ENCODE assay signal across 8 cellular contexts in genomic region chr11:110430267-110431211, GRCh38. TPM values are rescaled to one million over a fixed set of nuclear protein-coding genes. Genes with fewer than 3 reads are reported as not detected.
DNase-seq lines count a peak whose midpoint lies in the region; ATAC-seq and TF ChIP-seq lines count a peak whose summit lies in the region.

No MANE protein-coding gene starts in this region.

- H3K27ac ChIP-seq in BLaER1: peak overlapping the region; percentile 99
- peak overlapping the region; percentile 51 for H3K27ac ChIP-seq in SJCRH30

- peak overlapping the region; percentile 99 for H3K9ac ChIP-seq in BLaER1
- H3K9ac ChIP-seq in skeletal muscle satellite cell (ENCODE audit: low read depth, low read length): peak overlapping the region; percentile 97

- H3K4me3 ChIP-seq in BLaER1 (peak overlapping the region; percentile 97), SJCRH30 (peak overlapping the region; percentile 61), skeletal muscle satellite cell (ENCODE audit: low read length) (peak overlapping the region; percentile 98)

- H3K27ac Mint-ChIP-seq in brain: peak overlapping the region; percentile 95 to 99 (median 99)

- H3K36me3 Mint-ChIP-seq in brain: no peaks in the 10 kb centered on the region

- H3K27me3 Mint-ChIP-seq in brain: peaks cover 13% of the 10 kb centered on the region

- ATAC-seq in GM19025 (IDR thresholded peaks at IDR 0.05; ENCODE audit: low read depth, unreplicated experiment) (peak; percentile 32), HG03342 (IDR thresholded peaks at IDR 0.05; ENCODE audit: unreplicated experiment) (peak; percentile 37)

- H3K4me1 Mint-ChIP-seq in brain: peaks cover 48% of the 10 kb centered on the region

- H3K4me2 ChIP-seq in BLaER1 (peak overlapping the region; percentile 92), skeletal muscle satellite cell (ENCODE audit: low read length) (peak overlapping the region; percentile 88)

- H3K27me3 ChIP-seq in BLaER1 (no peaks in the 10 kb centered on the region), SJCRH30 (no peaks in the 10 kb centered on the region), skeletal muscle satellite cell (ENCODE audit: control insufficient read depth, insufficient read depth, low read length) (no peaks in the 10 kb centered on the region)

- peak overlapping the region; percentile 98 to 100 (median 99) for H3K4me3 Mint-ChIP-seq in brain

- H3K36me3 ChIP-seq in BLaER1 (no peaks in the 10 kb centered on the region; the same call in 1 of the 2 replicates), SJCRH30 (no peaks in the 10 kb centered on the region), skeletal muscle satellite cell (ENCODE audit: insufficient read depth, low read length) (no peaks in the 10 kb centered on the region)

- no peaks in the 10 kb centered on the region for H3K9me3 Mint-ChIP-seq in brain

- H4K20me1 ChIP-seq in BLaER1: peaks cover 43% of the 10 kb centered on the region

- no peak for TF ChIP-seq CTCF in brain (conservative IDR thresholded peaks at IDR 0.05)

- H3K4me1 ChIP-seq in BLaER1: peaks cover 47% of the 10 kb centered on the region
- H3K4me1 ChIP-seq in SJCRH30: peaks cover 11% of the 10 kb centered on the region
- peaks cover 30% of the 10 kb centered on the region for H3K4me1 ChIP-seq in skeletal muscle satellite cell (ENCODE audit: control insufficient read depth, insufficient read depth, low read length)

- DNase-seq in SJCRH30 (peak; percentile 17 to 36), iPS-NIHi11 (ENCODE audit: low spot score) (peak; percentile 72), MV-4-11 (lab: John Stamatoyannopoulos, UW) (no peak)

- H3K9me3 ChIP-seq in BLaER1 (no peaks in the 10 kb centered on the region), SJCRH30 (replicated peaks) (no peaks in the 10 kb centered on the region), skeletal muscle satellite cell (replicated peaks; ENCODE audit: low read length) (no peaks in the 10 kb centered on the region)

RNA-seq across cellular contexts. Expression of gene FDX1, which starts 0.8 kb away (rescaled TPM):
- total RNA-seq in SJCRH30 (2014; rRNA removed; shearing (Covaris generic)): 7.1 and 8.3 TPM in 2 replicates
- 5.5 TPM for polyA plus RNA-seq in brain (ENCODE audit: insufficient read depth, low read depth, low replicate concordance)
- total RNA-seq in skeletal muscle satellite cell (2012; rRNA removed): 14.9 and 22.8 TPM in 2 replicates
